20 cellular contexts compared by ENCODE assay signal in the genomic region with DNA sequence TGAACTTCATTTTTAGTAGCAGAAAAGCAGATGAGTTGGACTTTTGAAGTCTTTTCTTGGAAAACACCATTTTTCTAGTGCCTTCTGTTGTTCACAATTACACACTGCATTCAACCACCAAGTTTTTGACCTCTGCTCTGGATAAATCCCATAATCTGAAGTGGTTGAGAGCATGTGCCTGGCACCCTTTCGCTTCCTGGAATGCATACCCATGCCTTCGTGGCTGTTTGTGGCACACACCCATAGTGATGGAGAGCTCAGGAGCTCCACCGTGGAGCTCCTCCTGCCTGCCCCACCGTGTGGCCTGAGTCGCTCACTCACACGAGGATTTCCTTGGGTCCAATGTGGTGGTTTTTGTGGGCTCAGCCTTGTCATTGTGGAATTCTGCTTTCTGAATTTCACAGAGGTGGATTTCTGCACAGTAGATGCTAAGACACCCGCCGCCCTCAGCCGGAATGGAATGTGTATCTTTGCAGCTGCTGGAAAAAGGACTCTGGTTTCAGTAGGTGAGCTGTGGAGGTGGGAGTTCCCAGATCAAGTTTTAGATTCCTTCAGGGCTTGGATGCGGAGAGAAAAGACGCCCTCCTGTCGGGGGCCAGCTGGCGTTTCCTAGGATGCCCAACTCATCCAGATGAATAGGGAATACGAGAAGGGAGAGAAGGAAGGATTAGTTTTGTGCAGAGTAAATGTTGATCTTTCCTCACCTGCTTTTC.
"Had no signal": no experiment of that assay in that cellular context is flagged by ENCODE, and none has a peak within 500 bp of the region (broad histone marks: within the 10 kb centered on the region; RNA-seq: fewer than 3 reads in every experiment).

No MANE protein-coding gene starts in this region.

- DNase-seq: activated T-cell treated with anti-CD3 and anti-CD28 coated beads, Interleukin-2, amount 50 U/mL, for 1 hour; aorta; cerebellar nuclear complex; esophagus squamous epithelium; head of caudate nucleus; occipital lobe; posterior cingulate gyrus; sigmoid colon; stimulated activated CD4-positive, alpha-beta T cell treated with anti-CD3 and anti-CD28 coated beads, Interleukin-4, amount 100 ng/mL, for 4 hours; stimulated activated naive CD8-positive, alpha-beta T cell treated with anti-CD3 and anti-CD28 coated beads, Interleukin-15, Interleukin-2, amounts not matched to agents 100 U/mL and 50 U/mL, for 24 hours; T-helper 9 cell; upper lobe of left lung had no signal

- H3K27me3 ChIP-seq: esophagus squamous epithelium, gastroesophageal sphincter, sigmoid colon, upper lobe of left lung had no signal

- H3K9me3 ChIP-seq: esophagus squamous epithelium, gastroesophageal sphincter, sigmoid colon, upper lobe of left lung had no signal

- H3K4me1 ChIP-seq: esophagus squamous epithelium, gastroesophageal sphincter, sigmoid colon, upper lobe of left lung had no signal

- ATAC-seq: activated naive CD4-positive, alpha-beta T cell treated with anti-CD3 and anti-CD28 coated beads, Interleukin-2, amount 50 U/mL, for 72 hours; activated T-helper 17 cell treated with anti-CD3 and anti-CD28 coated beads, Interleukin-2, amount 50 U/mL, for 72 hours; gastroesophageal sphincter; left lobe of liver; stimulated activated naive CD8-positive, alpha-beta T cell treated with anti-CD3 and anti-CD28 coated beads, Interleukin-15, Interleukin-2, amounts not matched to agents 100 U/mL and 50 U/mL, for 24 hours; WTC11 had no signal

- H3K36me3 ChIP-seq: esophagus squamous epithelium, gastroesophageal sphincter, sigmoid colon, upper lobe of left lung had no signal

- H3K27ac ChIP-seq: coronary artery, esophagus squamous epithelium, gastroesophageal sphincter, sigmoid colon, upper lobe of left lung had no signal

- FAIRE-seq: bronchial epithelial cell, islet of Langerhans had no signal

- H3K4me3 ChIP-seq: coronary artery, esophagus squamous epithelium, gastroesophageal sphincter, sigmoid colon, upper lobe of left lung had no signal
